Comparison of ENCODE assay signal across 9 cellular contexts in the genomic region with DNA sequence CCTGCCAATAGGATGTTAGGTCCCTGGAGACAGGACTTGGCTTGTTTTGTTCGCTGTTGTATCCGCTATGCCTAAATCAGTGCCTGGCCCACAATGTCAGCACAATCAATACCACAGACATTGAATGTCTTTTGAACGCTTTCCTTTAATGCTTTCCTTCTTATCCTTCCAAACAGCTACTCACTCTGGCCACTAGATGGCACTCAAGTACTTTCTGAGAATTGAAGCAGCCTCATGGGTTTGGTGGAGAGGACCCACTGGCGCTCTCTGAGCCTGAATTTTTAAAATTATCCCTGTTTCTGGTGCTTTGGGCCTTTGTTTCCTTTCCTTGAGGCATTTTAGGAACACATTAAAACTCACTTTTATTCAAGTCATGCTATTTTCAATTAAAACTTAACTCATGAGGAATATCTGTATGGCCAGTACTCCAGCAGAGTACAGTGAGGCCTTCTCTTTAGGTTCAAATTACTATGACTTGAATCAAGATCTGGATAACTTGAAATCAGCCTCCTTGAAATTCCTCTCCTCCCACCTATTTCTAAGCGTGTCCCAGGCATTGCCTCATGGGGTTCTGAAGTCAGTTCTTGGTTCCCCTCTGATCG. TPM values are rescaled to one million over a fixed set of nuclear protein-coding genes. Genes with fewer than 3 reads are reported as not detected.
DNase-seq lines count a peak whose midpoint lies in the region; ATAC-seq and TF ChIP-seq lines count a peak whose summit lies in the region.
"Had no signal": no experiment of that assay in that cellular context is flagged by ENCODE, and none has a peak within 500 bp of the region (broad histone marks: within the 10 kb centered on the region; RNA-seq: fewer than 3 reads in every experiment).

No MANE protein-coding gene starts in this region.

- DNase-seq in D341Med (ENCODE audit: low spot score), result peak; percentile 60
- DNase-seq in HK-2 (ENCODE audit: unreplicated experiment), result peak; percentile 30
- DNase-seq in NOMO-1 (lab: John Stamatoyannopoulos, UW; ENCODE audit: unreplicated experiment in 2 of 2), result peak; percentile 20 to 67
- peak; percentile 47 for DNase-seq in activated T-helper 1 cell treated with anti-CD3 and anti-CD28 coated beads, Interleukin-12 subunit alpha, Interleukin-12 subunit beta, Interleukin-2, Interleukin-4 antibody, amounts not matched to agents 30 ng/mL and 10 ng/mL and 1 ng/mL, durations not matched to agents 14 hours and 24 hours and 36 hours (ENCODE audit: low spot score)
- DNase-seq in foreskin keratinocyte, result peak in 1 of 2 donors; percentile 62
- no peak for DNase-seq in progenitor cell of endocrine pancreas (ENCODE audit: low spot score, unreplicated experiment)

- TF ChIP-seq CTCF in foreskin keratinocyte (conservative IDR thresholded peaks at IDR 0.05) (peak; percentile 94), progenitor cell of endocrine pancreas (IDR thresholded peaks at IDR 0.05; ENCODE audit: unreplicated experiment) (peak; percentile 96)

- H3K27me3 Mint-ChIP-seq in activated T-helper 1 cell treated with anti-CD3 and anti-CD28 coated beads, Interleukin-12 subunit alpha, Interleukin-12 subunit beta, Interleukin-2, Interleukin-4 antibody, amounts not matched to agents 30 ng/mL and 10 ng/mL and 1 ng/mL, durations not matched to agents 14 hours and 24 hours and 36 hours (ENCODE audit: insufficient read depth), result peaks cover 8% of the 10 kb centered on the region
- H3K27me3 Mint-ChIP-seq in progenitor cell of endocrine pancreas, result peaks cover 14% of the 10 kb centered on the region
- H3K27me3 Mint-ChIP-seq: stimulated activated naive CD8-positive, alpha-beta T cell treated with anti-CD3 and anti-CD28 coated beads, Interleukin-15, Interleukin-2, amounts not matched to agents 100 ng/mL and 50 ng/mL, for 24 hours had no signal

- peaks cover 5% of the 10 kb centered on the region for H3K36me3 Mint-ChIP-seq in activated T-helper 1 cell treated with anti-CD3 and anti-CD28 coated beads, Interleukin-12 subunit alpha, Interleukin-12 subunit beta, Interleukin-2, Interleukin-4 antibody, amounts not matched to agents 30 ng/mL and 10 ng/mL and 1 ng/mL, durations not matched to agents 14 hours and 24 hours and 36 hours (ENCODE audit: low read depth)
- no peaks in the 10 kb centered on the region for H3K36me3 Mint-ChIP-seq in progenitor cell of endocrine pancreas (ENCODE audit: insufficient read depth)

- no peak overlapping the region for H3K27ac ChIP-seq in foreskin keratinocyte

- ATAC-seq in foreskin keratinocyte (no peak), GM18909 (IDR thresholded peaks at IDR 0.05; ENCODE audit: poor library complexity, unreplicated experiment) (no peak), HG02798 (IDR thresholded peaks at IDR 0.05; ENCODE audit: poor library complexity, unreplicated experiment) (no peak)

- H3K27ac Mint-ChIP-seq in activated T-helper 1 cell treated with anti-CD3 and anti-CD28 coated beads, Interleukin-12 subunit alpha, Interleukin-12 subunit beta, Interleukin-2, Interleukin-4 antibody, amounts not matched to agents 30 ng/mL and 10 ng/mL and 1 ng/mL, durations not matched to agents 14 hours and 24 hours and 36 hours, result peak overlapping the region; percentile 63
- no peak overlapping the region for H3K27ac Mint-ChIP-seq in progenitor cell of endocrine pancreas
- H3K27ac Mint-ChIP-seq: stimulated activated naive CD8-positive, alpha-beta T cell treated with anti-CD3 and anti-CD28 coated beads, Interleukin-15, Interleukin-2, amounts not matched to agents 100 ng/mL and 50 ng/mL, for 24 hours had no signal

- peaks cover 24% of the 10 kb centered on the region for H3K4me1 Mint-ChIP-seq in activated T-helper 1 cell treated with anti-CD3 and anti-CD28 coated beads, Interleukin-12 subunit alpha, Interleukin-12 subunit beta, Interleukin-2, Interleukin-4 antibody, amounts not matched to agents 30 ng/mL and 10 ng/mL and 1 ng/mL, durations not matched to agents 14 hours and 24 hours and 36 hours (ENCODE audit: low read depth)
- peaks cover 1% of the 10 kb centered on the region for H3K4me1 Mint-ChIP-seq in progenitor cell of endocrine pancreas (ENCODE audit: low read depth)

- no peak overlapping the region for H3K4me3 Mint-ChIP-seq in activated T-helper 1 cell treated with anti-CD3 and anti-CD28 coated beads, Interleukin-12 subunit alpha, Interleukin-12 subunit beta, Interleukin-2, Interleukin-4 antibody, amounts not matched to agents 30 ng/mL and 10 ng/mL and 1 ng/mL, durations not matched to agents 14 hours and 24 hours and 36 hours
- no peak overlapping the region for H3K4me3 Mint-ChIP-seq in progenitor cell of endocrine pancreas (ENCODE audit: low read depth)
- H3K4me3 Mint-ChIP-seq: stimulated activated naive CD8-positive, alpha-beta T cell treated with anti-CD3 and anti-CD28 coated beads, Interleukin-15, Interleukin-2, amounts not matched to agents 100 ng/mL and 50 ng/mL, for 24 hours had no signal

- H3K9me3 Mint-ChIP-seq in activated T-helper 1 cell treated with anti-CD3 and anti-CD28 coated beads, Interleukin-12 subunit alpha, Interleukin-12 subunit beta, Interleukin-2, Interleukin-4 antibody, amounts not matched to agents 30 ng/mL and 10 ng/mL and 1 ng/mL, durations not matched to agents 14 hours and 24 hours and 36 hours, result no peaks in the 10 kb centered on the region
- H3K9me3 Mint-ChIP-seq in progenitor cell of endocrine pancreas (ENCODE audit: low read depth), result no peaks in the 10 kb centered on the region
- H3K9me3 Mint-ChIP-seq: stimulated activated naive CD8-positive, alpha-beta T cell treated with anti-CD3 and anti-CD28 coated beads, Interleukin-15, Interleukin-2, amounts not matched to agents 100 ng/mL and 50 ng/mL, for 24 hours had no signal

- H3K4me1 ChIP-seq in foreskin keratinocyte, result peaks cover 8% of the 10 kb centered on the region

- intact Hi-C loops in activated T-helper 1 cell treated with anti-CD3 and anti-CD28 coated beads, Interleukin-12 subunit alpha, Interleukin-12 subunit beta, Interleukin-2, Interleukin-4 antibody, amounts not matched to agents 30 ng/mL and 10 ng/mL and 1 ng/mL, durations not matched to agents 14 hours and 24 hours and 36 hours (cut with micrococcal nuclease), result loop anchor here (1.0 to 10.0 kb wide), 6 partner anchors 120 to 1256 kb away; a partner anchor contains a TSS

- H3K27me3 ChIP-seq in foreskin keratinocyte, result no peaks in the 10 kb centered on the region

RNA-seq across cellular contexts. Expression of a gene that starts 3.2 kb away (rescaled TPM):
- 26.0 and 29.6 TPM in 2 replicates for total RNA-seq in activated T-helper 1 cell treated with anti-CD3 and anti-CD28 coated beads, Interleukin-12 subunit alpha, Interleukin-12 subunit beta, Interleukin-2, Interleukin-4 antibody, amounts not matched to agents 30 ng/mL and 10 ng/mL and 1 ng/mL, durations not matched to agents 14 hours and 24 hours and 36 hours
- total RNA-seq in foreskin keratinocyte (18.6 and 27.8 TPM in 2 replicates), progenitor cell of endocrine pancreas (24.0 and 25.3 TPM in 2 replicates)
- 9.7 and 14.5 TPM in 2 replicates for polyA plus RNA-seq in foreskin keratinocyte
